1 cellular context compared by ENCODE assay signal in the genomic region with DNA sequence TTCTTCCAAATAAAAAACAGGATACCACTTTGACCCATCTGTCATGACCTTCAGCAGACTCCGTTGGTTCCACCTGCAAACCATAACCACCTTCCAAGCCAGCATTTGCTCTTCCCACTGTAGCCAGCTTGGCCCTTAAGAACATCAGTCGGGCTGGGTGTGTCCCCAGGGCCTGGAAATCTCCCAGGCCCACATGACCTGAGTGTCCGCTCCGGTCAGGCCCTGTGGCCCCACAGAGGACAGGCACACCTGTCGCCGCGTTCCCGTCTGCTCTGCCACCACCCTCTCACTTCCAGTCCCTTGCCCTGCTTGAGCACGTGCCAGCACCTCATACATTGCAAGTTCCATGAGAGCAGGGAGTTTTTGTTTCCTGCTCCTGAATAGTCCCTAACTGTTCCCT.
TF ChIP-seq lines count a peak whose summit lies in the region.

No MANE protein-coding gene starts in this region.

TF ChIP-seq in IMR-90, 13 proteins besides CTCF, POLR2A, EP300 and RAD21 (continued from another document):
- TF ChIP-seq MAZ (IDR thresholded peaks at IDR 0.05; ENCODE audit: borderline replicate concordance, low read depth, low read length) (no peak), CEBPB (IDR thresholded peaks at IDR 0.05; ENCODE audit: low read depth, low read length) (no peak), CHD1 (IDR thresholded peaks at IDR 0.05; ENCODE audit: low read depth, low read length) (no peak), RCOR1 (IDR thresholded peaks at IDR 0.05; ENCODE audit: insufficient replicate concordance, low read length) (no peak), MAFK (IDR thresholded peaks at IDR 0.05; ENCODE audit: low read depth, low read length) (no peak), RFX5 (IDR thresholded peaks at IDR 0.05; ENCODE audit: low read depth, low read length) (no peak), NFE2L2 (IDR thresholded peaks at IDR 0.05; ENCODE audit: low read depth, low read length) (no peak)
- TF ChIP-seq, protein P1, sequence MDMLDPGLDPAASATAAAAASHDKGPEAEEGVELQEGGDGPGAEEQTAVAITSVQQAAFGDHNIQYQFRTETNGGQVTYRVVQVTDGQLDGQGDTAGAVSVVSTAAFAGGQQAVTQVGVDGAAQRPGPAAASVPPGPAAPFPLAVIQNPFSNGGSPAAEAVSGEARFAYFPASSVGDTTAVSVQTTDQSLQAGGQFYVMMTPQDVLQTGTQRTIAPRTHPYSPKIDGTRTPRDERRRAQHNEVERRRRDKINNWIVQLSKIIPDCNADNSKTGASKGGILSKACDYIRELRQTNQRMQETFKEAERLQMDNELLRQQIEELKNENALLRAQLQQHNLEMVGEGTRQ (IDR thresholded peaks at IDR 0.05; ENCODE audit: low read depth, low read length) = no peak
